1 cellular context compared by ENCODE assay signal in genomic region chr17:75266315-75267145, GRCh38.
TF ChIP-seq lines count a peak whose summit lies in the region.

No MANE protein-coding gene starts in this region.

TF ChIP-seq in HepG2, 621 proteins besides CTCF, POLR2A, EP300 and RAD21 (continued from another document and continues in another):
- no peak for TF ChIP-seq FOXO4 (CRISPR knock-in tag; conservative IDR thresholded peaks at IDR 0.05)
- TF ChIP-seq ZNF557 (CRISPR knock-in tag; IDR thresholded peaks at IDR 0.05), result no peak
- no peak for TF ChIP-seq RBAK (CRISPR knock-in tag; IDR thresholded peaks at IDR 0.05)
- TF ChIP-seq ZBTB7A (CRISPR knock-in tag; IDR thresholded peaks at IDR 0.05), result no peak
- TF ChIP-seq ZNF567 (CRISPR knock-in tag; IDR thresholded peaks at IDR 0.05; ENCODE audit: borderline replicate concordance), result no peak
- no peak for TF ChIP-seq CENPT (CRISPR knock-in tag; IDR thresholded peaks at IDR 0.05; ENCODE audit: low read depth)
- TF ChIP-seq ZFAT (CRISPR knock-in tag; conservative IDR thresholded peaks at IDR 0.05), result no peak
- TF ChIP-seq ZNF749 (CRISPR knock-in tag; IDR thresholded peaks at IDR 0.05; ENCODE audit: borderline replicate concordance), result no peak
- no peak for TF ChIP-seq SMAD3 (CRISPR knock-in tag; IDR thresholded peaks at IDR 0.05)
- no peak for TF ChIP-seq ZNF3 (CRISPR knock-in tag; IDR thresholded peaks at IDR 0.05)
- TF ChIP-seq AGO2 (optimal IDR thresholded peaks at IDR 0.05; ENCODE audit: low read depth, low read length), result peak; percentile 25
- peak; percentile 26; the same call in 1 of the 2 replicates for TF ChIP-seq ARNT2 (CRISPR knock-in tag; IDR thresholded peaks at IDR 0.05; ENCODE audit: low read depth)
- no peak for TF ChIP-seq ZBTB49 (CRISPR knock-in tag; IDR thresholded peaks at IDR 0.05; ENCODE audit: borderline replicate concordance)
- no peak for TF ChIP-seq ZNF563 (CRISPR knock-in tag; IDR thresholded peaks at IDR 0.05)
- TF ChIP-seq GABPB1 (CRISPR knock-in tag; IDR thresholded peaks at IDR 0.05), result no peak
- no peak for TF ChIP-seq PREB (CRISPR knock-in tag; IDR thresholded peaks at IDR 0.05)
- no peak for TF ChIP-seq ZNF260 (CRISPR knock-in tag; IDR thresholded peaks at IDR 0.05; ENCODE audit: borderline replicate concordance, low read depth)
- no peak for TF ChIP-seq FOXP4 (CRISPR knock-in tag; IDR thresholded peaks at IDR 0.05)
- TF ChIP-seq GATAD2A (CRISPR knock-in tag; IDR thresholded peaks at IDR 0.05), result no peak
- TF ChIP-seq ZNF460 (CRISPR knock-in tag; IDR thresholded peaks at IDR 0.05; ENCODE audit: borderline replicate concordance), result no peak
- TF ChIP-seq HMGXB4 (CRISPR knock-in tag; IDR thresholded peaks at IDR 0.05; ENCODE audit: borderline replicate concordance in 1 of 2, low read depth in 1 of 2), result no peak
- no peak for TF ChIP-seq TARDBP (CRISPR knock-in tag; IDR thresholded peaks at IDR 0.05)
- TF ChIP-seq ZNF678 (CRISPR knock-in tag; IDR thresholded peaks at IDR 0.05), result no peak
- TF ChIP-seq KMT2A (CRISPR knock-in tag; IDR thresholded peaks at IDR 0.05), result no peak
- no peak for TF ChIP-seq ZNF12 (CRISPR knock-in tag; IDR thresholded peaks at IDR 0.05)
- TF ChIP-seq HNF1B (CRISPR knock-in tag; IDR thresholded peaks at IDR 0.05), result no peak
- 0 out of 2 replicates have a peak, but pooled peaks have one; percentile 19 for TF ChIP-seq KDM1A (CRISPR knock-in tag; IDR thresholded peaks at IDR 0.05)
- peak; percentile 8 for TF ChIP-seq AGO1 (IDR thresholded peaks at IDR 0.05; ENCODE audit: low read depth, low read length, poor library complexity, severe bottlenecking)
- no peak for TF ChIP-seq ZIK1 (CRISPR knock-in tag; IDR thresholded peaks at IDR 0.05; ENCODE audit: borderline replicate concordance, low read depth)
- no peak for TF ChIP-seq ZNF788 (CRISPR knock-in tag; IDR thresholded peaks at IDR 0.05; ENCODE audit: borderline replicate concordance)
- no peak for TF ChIP-seq ZNF839 (CRISPR knock-in tag; IDR thresholded peaks at IDR 0.05; ENCODE audit: borderline replicate concordance)
- TF ChIP-seq ZNF790 (CRISPR knock-in tag; IDR thresholded peaks at IDR 0.05; ENCODE audit: borderline replicate concordance), result no peak
- TF ChIP-seq HHEX (CRISPR knock-in tag; IDR thresholded peaks at IDR 0.05), result no peak
- no peak for TF ChIP-seq ZUFSP (CRISPR knock-in tag; IDR thresholded peaks at IDR 0.05; ENCODE audit: borderline replicate concordance)
- peak; percentile 51 for TF ChIP-seq RBFOX2 (IDR thresholded peaks at IDR 0.05; ENCODE audit: low read depth, low read length)
- no peak for TF ChIP-seq YY1 (IDR thresholded peaks at IDR 0.05; ENCODE audit: insufficient read depth, insufficient replicate concordance, low read depth, low read length)
- TF ChIP-seq ZFP36L2 (CRISPR knock-in tag; IDR thresholded peaks at IDR 0.05), result no peak
- TF ChIP-seq YEATS2 (CRISPR knock-in tag; IDR thresholded peaks at IDR 0.05; ENCODE audit: borderline replicate concordance), result no peak
- no peak for TF ChIP-seq ZNF263 (CRISPR knock-in tag; IDR thresholded peaks at IDR 0.05)
- TF ChIP-seq ZXDC (CRISPR knock-in tag; IDR thresholded peaks at IDR 0.05), result no peak
- no peak for TF ChIP-seq JDP2 (CRISPR knock-in tag; IDR thresholded peaks at IDR 0.05; ENCODE audit: borderline replicate concordance)
- TF ChIP-seq ZSCAN30 (CRISPR knock-in tag; IDR thresholded peaks at IDR 0.05), result no peak
- TF ChIP-seq ZNF337 (CRISPR knock-in tag; IDR thresholded peaks at IDR 0.05; ENCODE audit: borderline replicate concordance, low read depth), result no peak
- TF ChIP-seq NCOA2 (CRISPR knock-in tag; IDR thresholded peaks at IDR 0.05), result no peak
- no peak for TF ChIP-seq NAIF1 (CRISPR knock-in tag; IDR thresholded peaks at IDR 0.05; ENCODE audit: borderline replicate concordance)
- TF ChIP-seq ZNF710 (CRISPR knock-in tag; IDR thresholded peaks at IDR 0.05; ENCODE audit: borderline replicate concordance), result no peak
- TF ChIP-seq TFDP1 (CRISPR knock-in tag; IDR thresholded peaks at IDR 0.05; ENCODE audit: borderline replicate concordance), result no peak
- no peak for TF ChIP-seq ZNF530 (CRISPR knock-in tag; IDR thresholded peaks at IDR 0.05; ENCODE audit: low read depth)
- no peak for TF ChIP-seq RORA (CRISPR knock-in tag; IDR thresholded peaks at IDR 0.05)
- TF ChIP-seq ZNF577 (CRISPR knock-in tag; IDR thresholded peaks at IDR 0.05; ENCODE audit: borderline replicate concordance, low read depth), result no peak
